Comparison of ENCODE assay signal across 1 cellular context in genomic region chr13:99601535-99601934, GRCh38.
TF ChIP-seq lines count a peak whose summit lies in the region.

No MANE protein-coding gene starts in this region.

TF ChIP-seq in HepG2, 621 proteins besides CTCF, POLR2A, EP300 and RAD21 (continued from another document):
- TF ChIP-seq, protein P1, sequence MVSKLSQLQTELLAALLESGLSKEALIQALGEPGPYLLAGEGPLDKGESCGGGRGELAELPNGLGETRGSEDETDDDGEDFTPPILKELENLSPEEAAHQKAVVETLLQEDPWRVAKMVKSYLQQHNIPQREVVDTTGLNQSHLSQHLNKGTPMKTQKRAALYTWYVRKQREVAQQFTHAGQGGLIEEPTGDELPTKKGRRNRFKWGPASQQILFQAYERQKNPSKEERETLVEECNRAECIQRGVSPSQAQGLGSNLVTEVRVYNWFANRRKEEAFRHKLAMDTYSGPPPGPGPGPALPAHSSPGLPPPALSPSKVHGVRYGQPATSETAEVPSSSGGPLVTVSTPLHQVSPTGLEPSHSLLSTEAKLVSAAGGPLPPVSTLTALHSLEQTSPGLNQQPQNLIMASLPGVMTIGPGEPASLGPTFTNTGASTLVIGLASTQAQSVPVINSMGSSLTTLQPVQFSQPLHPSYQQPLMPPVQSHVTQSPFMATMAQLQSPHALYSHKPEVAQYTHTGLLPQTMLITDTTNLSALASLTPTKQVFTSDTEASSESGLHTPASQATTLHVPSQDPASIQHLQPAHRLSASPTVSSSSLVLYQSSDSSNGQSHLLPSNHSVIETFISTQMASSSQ (IDR thresholded peaks at IDR 0.05; ENCODE audit: low read depth) = no peak
- TF ChIP-seq, protein P1 (CRISPR knock-in tag; IDR thresholded peaks at IDR 0.05; ENCODE audit: borderline replicate concordance) = no peak
TF ChIP-seq in HepG2: peak in this region for 0.
